ENCODE assay signal across 8 cellular contexts in genomic region chr6:99424761-99425646, GRCh38. TPM values are rescaled to one million over a fixed set of nuclear protein-coding genes. Genes with fewer than 3 reads are reported as not detected.
DNase-seq lines count a peak whose midpoint lies in the region; ATAC-seq, FAIRE-seq and TF ChIP-seq lines count a peak whose summit lies in the region.

TSS of gene PNISR (minus strand) at chr6:99425308. CDS start at chr6:99414659, 10,649 bp downstream.

- FAIRE-seq in bronchial epithelial cell (lab: Jason Lieb, UNC) (no peak), small intestine (lab: Jason Lieb, UNC) (no peak)

- H3K9me3 ChIP-seq in small intestine (ENCODE audit: control insufficient read depth, low read depth), result no peaks in the 10 kb centered on the region

- TF ChIP-seq CTCF in AG04449 (IDR thresholded peaks at IDR 0.05; ENCODE audit: insufficient read depth, low read length, missing control alignments), result no peak
- TF ChIP-seq CTCF in WI38 (IDR thresholded peaks at IDR 0.05; ENCODE audit: low read depth, low read length), result no peak
- TF ChIP-seq CTCF in bronchial epithelial cell (IDR thresholded peaks at IDR 0.05; ENCODE audit: insufficient read depth, low read length, severe bottlenecking), result no peak

- H3K4me3 ChIP-seq in AG04449 (ENCODE audit: low read depth, low read length) (peak within 1 kb of the TSS; percentile 76), WI38 (ENCODE audit: low read depth, low read length) (peak within 1 kb of the TSS; percentile 89), bronchial epithelial cell (ENCODE audit: low read depth, low read length) (peak within 1 kb of the TSS; percentile 81), small intestine (ENCODE audit: low read depth in 1 of 2, low read length in 2 of 2) (peak within 1 kb of the TSS; percentile 89 to 91)

- DNase-seq in AG04449 (ENCODE audit: low read depth, low spot score) (peak; percentile 97), NCI-H2227 treated with DMSO at 0.1 percent for 48 hours (lab: John Stamatoyannopoulos, UW) (peak; percentile 94), bronchial epithelial cell (ENCODE audit: low read depth) (peak; percentile 97), iPS-NIHi11 (ENCODE audit: low spot score) (peak; percentile 89), small intestine (peak; percentile 99)

- H3K36me3 ChIP-seq in bronchial epithelial cell (ENCODE audit: control insufficient read depth, insufficient read depth, low read length) (peaks cover 1% of the 10 kb centered on the region), small intestine (ENCODE audit: control insufficient read depth in 2 of 2, insufficient read depth in 2 of 2, low read length in 2 of 2) (peaks cover 0 to 2% of the 10 kb centered on the region in 2 donors)

- CTCF ChIA-PET in AG04449 (lab: Yijun Ruan, JAX), result interaction anchor here (1.1 to 3.7 kb wide), 9 partner anchors 8 to 112 kb away, joined by 3 to 34 read pairs (median 5); no protein-coding TSS in a partner anchor

- peak within 1 kb of the TSS; percentile 90 to 99 for H3K27ac ChIP-seq in small intestine (ENCODE audit: low read depth in 1 of 2, low read length in 1 of 2)

- no peaks in the 10 kb centered on the region for H3K27me3 ChIP-seq in bronchial epithelial cell (ENCODE audit: control insufficient read depth, insufficient read depth, low read length)
- no peaks in the 10 kb centered on the region for H3K27me3 ChIP-seq in small intestine (ENCODE audit: control insufficient read depth in 2 of 2, insufficient read depth in 2 of 2, low read length in 2 of 2)

- ATAC-seq in GM18907 (IDR thresholded peaks at IDR 0.05; ENCODE audit: unreplicated experiment), result peak; percentile 93
- ATAC-seq in HG03159 (IDR thresholded peaks at IDR 0.05; ENCODE audit: unreplicated experiment), result peak; percentile 87

- POLR2A ChIA-PET in AG04449 (lab: Yijun Ruan, JAX), result interaction anchor here (1.2 to 1.6 kb wide), 2 partner anchors 31 to 97 kb away, joined by 4 to 5 read pairs; partner anchors contain the start of gene COQ3

- peaks cover 8 to 17% of the 10 kb centered on the region in 2 donors for H3K4me1 ChIP-seq in small intestine (ENCODE audit: control insufficient read depth in 2 of 2, insufficient read depth in 1 of 2, low read depth in 1 of 2, low read length in 1 of 2)

- 0% methylated on average over 50 to 53 of the region's 53 CpGs for WGBS in small intestine, 3 donors

RNA-seq across cellular contexts. Expression of gene PNISR, which starts in this region (rescaled TPM):
- total RNA-seq in bronchial epithelial cell, result 37.9 and 46.1 TPM in 2 replicates
- 10 to 100 TPM; 22.7 to 26.6 (median 25.3) TPM for polyA plus RNA-seq in small intestine

Comparison
In these comparisons a context has a peak if more than half of its experiments do, and no peak if none do; other contexts are left out.
1. Peak in every context shown above with its lines: DNase-seq, ATAC-seq, H3K4me3 ChIP-seq and H3K27ac ChIP-seq.